In the genomic region with DNA sequence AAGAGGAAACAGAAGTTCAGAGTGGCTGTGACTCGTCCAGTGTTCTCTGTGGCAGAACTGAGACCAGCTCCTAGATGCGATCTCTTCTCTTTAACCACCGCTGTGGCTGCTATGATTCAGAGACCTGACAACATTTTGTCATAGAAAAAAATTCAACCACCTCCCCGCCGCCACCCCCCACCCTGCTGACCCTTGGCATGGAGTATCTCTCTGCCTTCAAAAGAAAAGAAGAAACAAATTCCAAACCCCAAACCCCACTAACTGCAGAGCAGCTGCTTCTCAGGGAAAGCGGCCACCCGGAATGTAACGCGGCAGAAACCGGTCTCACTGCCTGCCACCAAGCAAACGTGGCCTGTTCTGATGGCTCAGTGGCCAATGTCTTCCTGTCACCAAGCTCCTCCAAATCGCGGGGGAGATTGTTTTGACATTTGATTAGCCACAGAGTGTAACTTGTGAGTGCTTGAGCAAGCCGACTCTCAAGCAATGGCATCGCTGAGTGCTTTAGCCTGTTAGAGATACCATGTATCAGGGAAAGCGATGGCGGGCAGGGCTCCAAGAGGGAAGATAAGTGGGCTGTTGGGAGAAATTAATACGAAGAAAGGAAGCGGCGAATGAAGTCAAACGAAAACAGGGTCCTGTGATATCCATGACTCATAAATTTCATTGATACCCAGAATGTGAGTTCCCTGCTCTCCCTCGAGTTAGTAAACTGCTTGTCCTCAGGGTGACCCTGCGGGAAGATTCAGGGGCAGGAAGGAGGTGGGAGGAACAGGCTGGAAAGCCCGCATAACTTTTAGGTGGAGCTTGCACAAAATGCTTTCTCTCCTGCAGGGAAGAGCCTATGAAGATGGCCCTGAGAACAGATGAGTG, we compare ENCODE assay signal across 10 cellular contexts. TPM values are rescaled to one million over a fixed set of nuclear protein-coding genes. Genes with fewer than 3 reads are reported as not detected.
A peak's percentile ranks its signal among the peaks of the same experiment; 100 is the strongest.
DNase-seq lines count a peak whose midpoint lies in the region; ATAC-seq and TF ChIP-seq lines count a peak whose summit lies in the region.
"Had no signal": no experiment of that assay in that cellular context is flagged by ENCODE, and none has a peak within 500 bp of the region (broad histone marks: within the 10 kb centered on the region; RNA-seq: fewer than 3 reads in every experiment).

No MANE protein-coding gene starts in this region.

- H4K20me1 ChIP-seq in PC-3 (ENCODE audit: low read length): no peaks in the 10 kb centered on the region

- H3K27me3 ChIP-seq in PC-3 (ENCODE audit: low read length): no peaks in the 10 kb centered on the region

- H3K9ac ChIP-seq in PC-3 (ENCODE audit: low read length): no peak overlapping the region

- peaks cover 73% of the 10 kb centered on the region for H3K27me3 Mint-ChIP-seq in Calu3 (ENCODE audit: unreplicated experiment)

- no peak overlapping the region for H3K4me3 ChIP-seq in PC-3 (ENCODE audit: low read length)

- CTCF ChIA-PET in PC-3 (lab: Charles Lee): no interaction called here
- CTCF ChIA-PET in Calu3 (lab: Charles Lee): interaction anchor here (1.2 to 1.6 kb wide), 2 partner anchors 22 to 23 kb away, joined by 3 read pairs; no protein-coding TSS in a partner anchor

- no peaks in the 10 kb centered on the region; the same call in 1 of the 2 replicates for H3K4me1 ChIP-seq in PC-3 (ENCODE audit: insufficient read depth, low read length)

- no peak overlapping the region for H3K27ac Mint-ChIP-seq in Calu3 (ENCODE audit: unreplicated experiment)

- H3K27ac ChIP-seq in PC-3 (ENCODE audit: low read length): no peak overlapping the region

- DNase-seq in DMS79 treated with DMSO at 0.1 percent for 48 hours (lab: John Stamatoyannopoulos, UW) (peak; percentile 64), PC-3 (peak; percentile 44), dermis blood vessel endothelial cell (peak; percentile 42), posterior vena cava (ENCODE audit: low spot score) (peak; percentile 78), NCI-H1930 (lab: John Stamatoyannopoulos, UW) (no peak), Calu3 (no peak)
- DNase-seq in effector CD8-positive, alpha-beta T cell (lab: John Stamatoyannopoulos, UW): no peak
- DNase-seq: MM.1S, naive B cell had no signal

- no peak overlapping the region for H2AFZ ChIP-seq in PC-3 (ENCODE audit: low read length)

- ATAC-seq in PC-3 (no peak), GM21447 (IDR thresholded peaks at IDR 0.05; ENCODE audit: unreplicated experiment) (no peak)

- H3K9me3 ChIP-seq in PC-3 (ENCODE audit: low read length): no peaks in the 10 kb centered on the region

- H3K79me2 ChIP-seq in PC-3 (ENCODE audit: low read length): no peaks in the 10 kb centered on the region

- no peaks in the 10 kb centered on the region for H3K36me3 Mint-ChIP-seq in Calu3 (ENCODE audit: insufficient read depth, unreplicated experiment)

- intact Hi-C loops in PC-3 (cut with micrococcal nuclease): no loop called here
- intact Hi-C loops in posterior vena cava (cut with DNase I): no loop called here
- intact Hi-C loops in Calu3 (cut with micrococcal nuclease; ENCODE audit: unreplicated experiment): no loop called here

- H3K9me3 Mint-ChIP-seq in Calu3 (ENCODE audit: low read depth, unreplicated experiment): no peaks in the 10 kb centered on the region

- no peak overlapping the region for H3K4me2 ChIP-seq in PC-3 (ENCODE audit: low read length)

- H3K9me2 ChIP-seq in PC-3 (replicated peaks; ENCODE audit: low read length): no peaks in the 10 kb centered on the region

- peaks cover 28% of the 10 kb centered on the region for H3K4me1 Mint-ChIP-seq in Calu3 (ENCODE audit: low read depth, unreplicated experiment)

- BruUV-seq in PC-3 (replicated peaks; lab: Mats Ljungman, UMichigan): no TSS peak
- no TSS peak for BruUV-seq in Calu3 (replicated peaks; lab: Mats Ljungman, UMichigan)

- no peak for TF ChIP-seq CTCF in PC-3 (conservative IDR thresholded peaks at IDR 0.05; ENCODE audit: low read depth, low read length)
- no peak for TF ChIP-seq CTCF in Calu3 (IDR thresholded peaks at IDR 0.05; ENCODE audit: unreplicated experiment)

- no peak overlapping the region for H3K4me3 Mint-ChIP-seq in Calu3 (ENCODE audit: low read depth, unreplicated experiment)

- no peaks in the 10 kb centered on the region for H3F3A ChIP-seq in PC-3 (ENCODE audit: low read length, unreplicated experiment)

- POLR2A ChIA-PET in PC-3 (lab: Charles Lee; ENCODE audit: unreplicated experiment): no interaction called here

- no peaks in the 10 kb centered on the region for H3K36me3 ChIP-seq in PC-3 (ENCODE audit: low read depth, low read length)

RNA-seq across cellular contexts. Expression of a gene that starts 44.8 kb away (rescaled TPM):
- total RNA-seq in PC-3 (2014; rRNA removed) (72.5 and 109 TPM in 2 replicates), dermis blood vessel endothelial cell (25.4 and 38.3 TPM in 2 replicates), posterior vena cava (10 to 100 TPM; 45.5 to 50.9 TPM), Calu3 (2022) (53.5 and 54.8 TPM in 2 replicates)

Comparison
In these comparisons a context has a peak if more than half of its experiments do, and no peak if none do; other contexts are left out.
1. DNase-seq: peak in DMS79 treated with DMSO at 0.1 percent for 48 hours (single experiment), PC-3 (single experiment), dermis blood vessel endothelial cell (single experiment) and posterior vena cava (single experiment); none in NCI-H1930 (0 of 2), effector CD8-positive, alpha-beta T cell (single experiment) and Calu3 (single experiment).